ENCODE assay signal across 1 cellular context in genomic region chr5:73901455-73901854, GRCh38.
TF ChIP-seq lines count a peak whose summit lies in the region.

No MANE protein-coding gene starts in this region.

TF ChIP-seq in GM23338, 12 proteins besides CTCF, POLR2A, EP300 and RAD21 (continued from another document):
- TF ChIP-seq EZH2 (IDR thresholded peaks at IDR 0.05; ENCODE audit: low read depth, unreplicated experiment) (no peak), REST (IDR thresholded peaks at IDR 0.05; ENCODE audit: unreplicated experiment) (no peak), ZNF331 (CRISPR knock-in tag; IDR thresholded peaks at IDR 0.05; ENCODE audit: low read depth) (no peak), NANOG (IDR thresholded peaks at IDR 0.05; ENCODE audit: borderline replicate concordance) (no peak), JUNB (IDR thresholded peaks at IDR 0.05; ENCODE audit: unreplicated experiment) (no peak), ZNF462 (CRISPR knock-in tag; IDR thresholded peaks at IDR 0.05) (no peak)
TF ChIP-seq in GM23338: peak in this region for 0.
